13 cellular contexts compared by ENCODE assay signal in the genomic region with DNA sequence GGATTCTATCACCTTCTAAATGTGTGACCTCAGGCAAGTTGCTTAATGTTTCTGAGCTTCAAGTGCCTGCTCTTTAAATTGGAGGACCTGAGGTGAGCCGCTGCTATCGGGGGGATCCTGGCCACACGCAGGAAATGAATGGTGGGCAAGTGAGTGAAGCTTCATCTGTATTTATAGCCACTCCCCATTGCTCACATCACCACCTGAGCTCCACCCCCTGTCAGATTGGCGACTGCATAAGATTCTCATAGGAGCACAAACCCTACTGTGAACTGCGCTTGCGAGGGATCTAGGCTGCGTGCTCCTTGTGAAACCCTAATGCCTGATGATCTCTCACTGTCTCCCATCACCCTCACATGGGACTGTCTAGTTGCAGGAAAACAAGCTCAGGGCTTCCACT.
DNase-seq lines count a peak whose midpoint lies in the region; ATAC-seq, FAIRE-seq and TF ChIP-seq lines count a peak whose summit lies in the region.
"Had no signal": no experiment of that assay in that cellular context is flagged by ENCODE, and none has a peak within 500 bp of the region (broad histone marks: within the 10 kb centered on the region; RNA-seq: fewer than 3 reads in every experiment).

No MANE protein-coding gene starts in this region.

- no peaks in the 10 kb centered on the region for H3K36me3 ChIP-seq in CD8-positive, alpha-beta memory T cell (ENCODE audit: insufficient read depth, low read length)
- H3K36me3 ChIP-seq in KMS-11 (ENCODE audit: insufficient read depth), result no peaks in the 10 kb centered on the region
- H3K36me3 ChIP-seq in kidney (ENCODE audit: control insufficient read depth in 1 of 2, insufficient read depth in 2 of 2, low read length in 2 of 2), result no peaks in the 10 kb centered on the region

- H3K4me3 ChIP-seq in CD8-positive, alpha-beta memory T cell (ENCODE audit: low read length), result no peak overlapping the region
- H3K4me3 ChIP-seq in KMS-11 (IDR thresholded peaks at IDR 0.05; ENCODE audit: insufficient read depth, low read depth, low read length), result no peak overlapping the region
- no peak overlapping the region for H3K4me3 ChIP-seq in kidney (ENCODE audit: low read length in 2 of 2)
- H3K4me3 ChIP-seq: mucosa of descending colon had no signal

- TF ChIP-seq CTCF in KMS-11 (conservative IDR thresholded peaks at IDR 0.05; ENCODE audit: low read depth, low read length), result no peak
- TF ChIP-seq CTCF in kidney (IDR thresholded peaks at IDR 0.05; ENCODE audit: borderline replicate concordance, extremely low read depth, insufficient read depth), result no peak
- no peak for TF ChIP-seq CTCF in glutamatergic neuron (IDR thresholded peaks at IDR 0.05; ENCODE audit: partially characterized antibody, unreplicated experiment)

- H3K36me3 Mint-ChIP-seq in CD8-positive, alpha-beta memory T cell, result no peaks in the 10 kb centered on the region
- H3K36me3 Mint-ChIP-seq in activated CD8-positive, alpha-beta memory T cell treated with anti-CD3 and anti-CD28 coated beads, Interleukin-2, amount 10 ng/mL, durations not matched to agents 7 days and 5 days, result peaks cover 3% of the 10 kb centered on the region
- no peaks in the 10 kb centered on the region for H3K36me3 Mint-ChIP-seq in glutamatergic neuron (ENCODE audit: unreplicated experiment)

- H3K27me3 ChIP-seq in CD8-positive, alpha-beta memory T cell (ENCODE audit: insufficient read depth, low read length, poor library complexity, severe bottlenecking), result no peaks in the 10 kb centered on the region
- no peaks in the 10 kb centered on the region for H3K27me3 ChIP-seq in KMS-11 (ENCODE audit: insufficient read depth, low read depth)

- no peak overlapping the region for H3K9ac ChIP-seq in KMS-11
- no peak overlapping the region for H3K9ac ChIP-seq in kidney (ENCODE audit: low read length in 2 of 2)

- peak overlapping the region in 1 of 8 donors; percentile 51 for H3K27ac Mint-ChIP-seq in CD8-positive, alpha-beta memory T cell
- H3K27ac Mint-ChIP-seq in activated CD8-positive, alpha-beta memory T cell treated with anti-CD3 and anti-CD28 coated beads, Interleukin-2, amount 10 ng/mL, durations not matched to agents 7 days and 5 days, result peak overlapping the region; percentile 72
- no peak overlapping the region for H3K27ac Mint-ChIP-seq in glutamatergic neuron (ENCODE audit: unreplicated experiment)

- H3K4me1 Mint-ChIP-seq in CD8-positive, alpha-beta memory T cell, result peaks cover 30 to 42% (median 37%) of the 10 kb centered on the region in 3 donors
- peaks cover 87% of the 10 kb centered on the region for H3K4me1 Mint-ChIP-seq in activated CD8-positive, alpha-beta memory T cell treated with anti-CD3 and anti-CD28 coated beads, Interleukin-2, amount 10 ng/mL, durations not matched to agents 7 days and 5 days
- H3K4me1 Mint-ChIP-seq in glutamatergic neuron (ENCODE audit: low read depth, unreplicated experiment), result no peaks in the 10 kb centered on the region

- peak; percentile 70 for ATAC-seq in activated CD8-positive, alpha-beta memory T cell treated with anti-CD3 and anti-CD28 coated beads, Interleukin-2, amount 10 ng/mL, durations not matched to agents 7 days and 5 days
- ATAC-seq in HG03520 (IDR thresholded peaks at IDR 0.05; ENCODE audit: unreplicated experiment) (no peak), GM19035 (IDR thresholded peaks at IDR 0.05; ENCODE audit: unreplicated experiment) (no peak)
- ATAC-seq: esophagus mucosa, mucosa of descending colon had no signal

- H4K20me1 ChIP-seq in KMS-11 (ENCODE audit: insufficient read depth), result no peaks in the 10 kb centered on the region

- DNase-seq in CD8-positive, alpha-beta memory T cell, result peak in 4 of 5 donors; percentile 12 to 61 (median 24)
- DNase-seq in activated CD8-positive, alpha-beta memory T cell treated with anti-CD3 and anti-CD28 coated beads, Interleukin-2, amount 10 ng/mL, durations not matched to agents 7 days and 5 days, result peak; percentile 88
- DNase-seq in kidney (peak; percentile 42), glutamatergic neuron (no peak)
- DNase-seq: amygdala, NCI-H2029 treated with DMSO at 0.1 percent for 48 hours, NCI-H69 had no signal

- H3K9me3 Mint-ChIP-seq in CD8-positive, alpha-beta memory T cell, result no peaks in the 10 kb centered on the region
- H3K9me3 Mint-ChIP-seq in activated CD8-positive, alpha-beta memory T cell treated with anti-CD3 and anti-CD28 coated beads, Interleukin-2, amount 10 ng/mL, durations not matched to agents 7 days and 5 days (ENCODE audit: low read depth), result no peaks in the 10 kb centered on the region
- peaks cover 2% of the 10 kb centered on the region for H3K9me3 Mint-ChIP-seq in glutamatergic neuron (ENCODE audit: unreplicated experiment)

- peak overlapping the region; percentile 93 for H3K4me2 ChIP-seq in KMS-11

- no peaks in the 10 kb centered on the region for H3K9me3 ChIP-seq in CD8-positive, alpha-beta memory T cell (ENCODE audit: low read length)
- H3K9me3 ChIP-seq in kidney (ENCODE audit: control insufficient read depth in 1 of 2, low read length in 2 of 2), result no peaks in the 10 kb centered on the region
- H3K9me3 ChIP-seq: mucosa of descending colon had no signal

- peaks cover 15 to 21% of the 10 kb centered on the region in 2 donors for H3K27me3 Mint-ChIP-seq in CD8-positive, alpha-beta memory T cell
- H3K27me3 Mint-ChIP-seq in activated CD8-positive, alpha-beta memory T cell treated with anti-CD3 and anti-CD28 coated beads, Interleukin-2, amount 10 ng/mL, durations not matched to agents 7 days and 5 days, result no peaks in the 10 kb centered on the region
- H3K27me3 Mint-ChIP-seq in glutamatergic neuron (ENCODE audit: unreplicated experiment), result peaks cover 6% of the 10 kb centered on the region

- peaks cover 30% of the 10 kb centered on the region for H3K4me1 ChIP-seq in CD8-positive, alpha-beta memory T cell (ENCODE audit: insufficient read depth, low read length)
- H3K4me1 ChIP-seq in KMS-11 (ENCODE audit: low read depth, poor library complexity, severe bottlenecking), result peaks cover 72% of the 10 kb centered on the region
- peaks cover 0 to 7% of the 10 kb centered on the region in 2 donors for H3K4me1 ChIP-seq in kidney (ENCODE audit: control insufficient read depth in 1 of 2, insufficient read depth in 1 of 2, low read depth in 1 of 2, low read length in 2 of 2)

- 0 out of 2 replicates have a peak, but pooled peaks cover 7% of the 10 kb centered on the region for H3K79me2 ChIP-seq in KMS-11 (ENCODE audit: insufficient read depth, low read depth)

- H3K4me3 Mint-ChIP-seq in CD8-positive, alpha-beta memory T cell, result peak overlapping the region in 4 of 7 donors; percentile 16 to 70 (median 43)
- peak overlapping the region; percentile 42 for H3K4me3 Mint-ChIP-seq in activated CD8-positive, alpha-beta memory T cell treated with anti-CD3 and anti-CD28 coated beads, Interleukin-2, amount 10 ng/mL, durations not matched to agents 7 days and 5 days
- H3K4me3 Mint-ChIP-seq in glutamatergic neuron (ENCODE audit: unreplicated experiment), result no peak overlapping the region

- CTCF ChIA-PET in CD8-positive, alpha-beta memory T cell (lab: Charles Lee), result interaction anchor here (0.9 to 1.9 kb wide), 4 partner anchors 8 to 84 kb away, joined by 3 to 12 read pairs (median 4); no protein-coding TSS in a partner anchor
- CTCF ChIA-PET in activated CD8-positive, alpha-beta memory T cell treated with anti-CD3 and anti-CD28 coated beads, Interleukin-2, amount 10 ng/mL, durations not matched to agents 7 days and 5 days (lab: Charles Lee), result interaction anchor here (0.7 to 8.7 kb wide), 14 partner anchors 8 to 168 kb away, joined by 3 to 67 read pairs (median 5); a partner anchor contains a TSS

- no peak overlapping the region for H3K27ac ChIP-seq in CD8-positive, alpha-beta memory T cell (ENCODE audit: low read depth, low read length)
- H3K27ac ChIP-seq in KMS-11 (peak overlapping the region; percentile 98; the same call in 1 of the 2 replicates), kidney (ENCODE audit: low read depth in 2 of 2, low read length in 2 of 2) (no peak overlapping the region)
- H3K27ac ChIP-seq: C4-2B had no signal

- no peak overlapping the region for H2AFZ ChIP-seq in KMS-11 (ENCODE audit: low read depth)

- FAIRE-seq in kidney (lab: Jason Lieb, UNC), result no peak

- intact Hi-C loops in kidney (cut with DNase I), result no loop called here

- POLR2A ChIA-PET in CD8-positive, alpha-beta memory T cell (lab: Charles Lee), result interaction anchor here (0.7 kb wide), 1 partner anchor 154 kb away, joined by 4 read pairs; no protein-coding TSS in a partner anchor
